In genomic region chr1:217373761-217374701, GRCh38 we compare ENCODE assay signal across 1 cellular context.
TF ChIP-seq lines count a peak whose summit lies in the region.

No MANE protein-coding gene starts in this region.

TF ChIP-seq in IMR-90, 13 proteins besides CTCF, POLR2A, EP300 and RAD21:
- TF ChIP-seq FOS (IDR thresholded peaks at IDR 0.05; ENCODE audit: low read depth, low read length) (no peak), SMC3 (IDR thresholded peaks at IDR 0.05; ENCODE audit: low read depth, low read length) (no peak), MXI1 (IDR thresholded peaks at IDR 0.05; ENCODE audit: borderline replicate concordance, low read depth, low read length) (no peak), BHLHE40 (IDR thresholded peaks at IDR 0.05; ENCODE audit: low read depth, low read length) (no peak), MAZ (IDR thresholded peaks at IDR 0.05; ENCODE audit: borderline replicate concordance, low read depth, low read length) (no peak), MAFK (IDR thresholded peaks at IDR 0.05; ENCODE audit: low read depth, low read length) (no peak), RCOR1 (IDR thresholded peaks at IDR 0.05; ENCODE audit: insufficient replicate concordance, low read length) (no peak), RFX5 (IDR thresholded peaks at IDR 0.05; ENCODE audit: low read depth, low read length) (no peak), ELK1 (IDR thresholded peaks at IDR 0.05; ENCODE audit: borderline replicate concordance, low read depth, low read length) (no peak), NFE2L2 (IDR thresholded peaks at IDR 0.05; ENCODE audit: low read depth, low read length) (no peak), CEBPB (IDR thresholded peaks at IDR 0.05; ENCODE audit: low read depth, low read length) (no peak), CHD1 (IDR thresholded peaks at IDR 0.05; ENCODE audit: low read depth, low read length) (no peak)
- TF ChIP-seq, protein P1, sequence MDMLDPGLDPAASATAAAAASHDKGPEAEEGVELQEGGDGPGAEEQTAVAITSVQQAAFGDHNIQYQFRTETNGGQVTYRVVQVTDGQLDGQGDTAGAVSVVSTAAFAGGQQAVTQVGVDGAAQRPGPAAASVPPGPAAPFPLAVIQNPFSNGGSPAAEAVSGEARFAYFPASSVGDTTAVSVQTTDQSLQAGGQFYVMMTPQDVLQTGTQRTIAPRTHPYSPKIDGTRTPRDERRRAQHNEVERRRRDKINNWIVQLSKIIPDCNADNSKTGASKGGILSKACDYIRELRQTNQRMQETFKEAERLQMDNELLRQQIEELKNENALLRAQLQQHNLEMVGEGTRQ (IDR thresholded peaks at IDR 0.05; ENCODE audit: low read depth, low read length) = no peak
